In the genomic region with DNA sequence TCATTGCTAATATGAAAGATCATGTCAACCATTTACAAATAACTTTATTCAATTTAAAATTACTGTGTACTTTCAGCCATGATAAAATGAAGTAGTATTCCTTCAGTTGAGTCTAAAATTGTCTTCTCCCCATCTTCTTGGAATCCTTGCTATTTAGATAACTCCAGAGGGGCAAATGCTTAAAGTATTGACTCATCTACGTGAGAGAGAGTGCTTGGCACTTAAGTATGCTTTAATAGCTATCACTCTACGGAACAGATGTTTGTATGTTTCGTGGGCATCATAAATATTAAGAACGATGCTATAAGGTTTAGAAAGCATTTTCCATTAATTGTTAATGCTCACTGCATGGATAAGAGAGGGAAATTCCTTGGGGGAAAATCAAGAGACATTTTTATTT, we compare ENCODE assay signal across 1 cellular context.
TF ChIP-seq lines count a peak whose summit lies in the region.

No MANE protein-coding gene starts in this region.

TF ChIP-seq in A549, 52 proteins besides CTCF, POLR2A, EP300 and RAD21:
- TF ChIP-seq, protein P1, sequence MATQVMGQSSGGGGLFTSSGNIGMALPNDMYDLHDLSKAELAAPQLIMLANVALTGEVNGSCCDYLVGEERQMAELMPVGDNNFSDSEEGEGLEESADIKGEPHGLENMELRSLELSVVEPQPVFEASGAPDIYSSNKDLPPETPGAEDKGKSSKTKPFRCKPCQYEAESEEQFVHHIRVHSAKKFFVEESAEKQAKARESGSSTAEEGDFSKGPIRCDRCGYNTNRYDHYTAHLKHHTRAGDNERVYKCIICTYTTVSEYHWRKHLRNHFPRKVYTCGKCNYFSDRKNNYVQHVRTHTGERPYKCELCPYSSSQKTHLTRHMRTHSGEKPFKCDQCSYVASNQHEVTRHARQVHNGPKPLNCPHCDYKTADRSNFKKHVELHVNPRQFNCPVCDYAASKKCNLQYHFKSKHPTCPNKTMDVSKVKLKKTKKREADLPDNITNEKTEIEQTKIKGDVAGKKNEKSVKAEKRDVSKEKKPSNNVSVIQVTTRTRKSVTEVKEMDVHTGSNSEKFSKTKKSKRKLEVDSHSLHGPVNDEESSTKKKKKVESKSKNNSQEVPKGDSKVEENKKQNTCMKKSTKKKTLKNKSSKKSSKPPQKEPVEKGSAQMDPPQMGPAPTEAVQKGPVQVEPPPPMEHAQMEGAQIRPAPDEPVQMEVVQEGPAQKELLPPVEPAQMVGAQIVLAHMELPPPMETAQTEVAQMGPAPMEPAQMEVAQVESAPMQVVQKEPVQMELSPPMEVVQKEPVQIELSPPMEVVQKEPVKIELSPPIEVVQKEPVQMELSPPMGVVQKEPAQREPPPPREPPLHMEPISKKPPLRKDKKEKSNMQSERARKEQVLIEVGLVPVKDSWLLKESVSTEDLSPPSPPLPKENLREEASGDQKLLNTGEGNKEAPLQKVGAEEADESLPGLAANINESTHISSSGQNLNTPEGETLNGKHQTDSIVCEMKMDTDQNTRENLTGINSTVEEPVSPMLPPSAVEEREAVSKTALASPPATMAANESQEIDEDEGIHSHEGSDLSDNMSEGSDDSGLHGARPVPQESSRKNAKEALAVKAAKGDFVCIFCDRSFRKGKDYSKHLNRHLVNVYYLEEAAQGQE (IDR thresholded peaks at IDR 0.05) = no peak
- TF ChIP-seq FOSL2 (IDR thresholded peaks at IDR 0.05) (no peak), FOSL2 (CRISPR knock-in tag; IDR thresholded peaks at IDR 0.05) (peak; percentile 60)
